9 cellular contexts compared by ENCODE assay signal in the genomic region with DNA sequence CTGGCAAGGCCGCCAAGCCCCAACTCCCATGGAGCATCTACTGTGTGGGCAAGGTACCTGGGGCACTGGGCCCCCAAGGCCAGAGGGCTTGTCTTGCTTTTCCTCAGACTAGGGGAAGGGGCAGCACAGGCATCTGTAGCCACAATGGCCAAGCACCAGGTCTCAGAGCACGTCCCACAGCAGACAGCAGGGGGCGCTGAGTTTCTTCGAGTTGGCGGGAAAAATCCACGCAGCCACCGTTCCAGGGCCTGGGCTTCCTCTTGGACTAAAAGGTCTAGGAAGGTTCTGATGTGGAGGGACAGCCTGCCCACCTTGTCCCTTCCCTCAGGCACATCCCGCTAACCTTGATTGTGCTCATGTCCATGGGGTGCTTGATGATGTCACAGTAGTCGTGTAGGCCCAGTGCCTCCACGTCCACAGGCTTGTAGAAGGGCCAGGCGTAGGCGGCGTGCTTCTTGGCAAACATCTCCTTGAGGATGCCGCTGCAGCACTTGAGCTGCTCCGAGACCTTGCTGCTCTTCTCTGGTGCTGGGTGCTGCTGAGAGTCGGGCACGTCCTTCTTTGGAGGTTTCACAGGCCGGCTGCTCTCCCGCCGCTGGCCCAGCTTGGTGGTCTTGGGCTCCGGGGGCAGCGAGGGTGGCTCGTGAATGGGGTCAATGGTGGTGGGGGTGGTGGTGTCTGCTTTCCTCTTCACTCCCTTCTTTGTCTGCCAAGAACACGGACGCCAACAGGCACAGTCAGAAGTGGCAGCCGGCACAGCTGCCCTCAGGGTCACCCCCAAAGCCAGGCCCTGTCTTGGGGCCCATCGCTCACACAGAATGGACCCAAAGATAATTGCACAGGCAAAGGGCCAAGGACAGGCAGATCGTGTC. TPM values are rescaled to one million over a fixed set of nuclear protein-coding genes. Genes with fewer than 3 reads are reported as not detected.
A peak's percentile ranks its signal among the peaks of the same experiment; 100 is the strongest.
DNase-seq lines count a peak whose midpoint lies in the region; ATAC-seq lines count a peak whose summit lies in the region.
"Had no signal": no experiment of that assay in that cellular context is flagged by ENCODE, and none has a peak within 500 bp of the region (broad histone marks: within the 10 kb centered on the region; RNA-seq: fewer than 3 reads in every experiment).

No MANE protein-coding gene starts in this region.

- no peak overlapping the region for H3K56ac ChIP-seq in mesendoderm (ENCODE audit: low read length)

- H3K36me3 ChIP-seq in effector memory CD4-positive, alpha-beta T cell (ENCODE audit: control insufficient read depth, insufficient read depth, low read length), result peaks cover 93% of the 10 kb centered on the region
- H3K36me3 ChIP-seq in mesendoderm (ENCODE audit: control insufficient read depth, insufficient read depth, low read length), result peaks cover 41% of the 10 kb centered on the region

- no peaks in the 10 kb centered on the region for H3K27me3 ChIP-seq in effector memory CD4-positive, alpha-beta T cell (replicated peaks; ENCODE audit: control insufficient read depth, insufficient read depth, low read length, poor library complexity, severe bottlenecking)
- no peaks in the 10 kb centered on the region for H3K27me3 ChIP-seq in mesendoderm (ENCODE audit: insufficient read depth, low read length, poor library complexity)
- H3K27me3 ChIP-seq: BLaER1 treated with 17β-estradiol and CSF1 and Interleukin-3, amounts not matched to agents 10 nM and 100 nM had no signal

- no peaks in the 10 kb centered on the region for H3K9me3 ChIP-seq in effector memory CD4-positive, alpha-beta T cell (ENCODE audit: control insufficient read depth, low read length)
- H3K9me3 ChIP-seq: BLaER1 treated with 17β-estradiol and CSF1 and Interleukin-3, amounts not matched to agents 10 nM and 100 nM had no signal

- H3K4me1 Mint-ChIP-seq in activated CD8-positive, alpha-beta T cell treated with anti-CD3 and anti-CD28 coated beads, Interleukin-2, amount 10 ng/mL, durations not matched to agents 7 days and 5 days (ENCODE audit: low read depth), result no peaks in the 10 kb centered on the region

- peaks cover 63% of the 10 kb centered on the region for H3K36me3 Mint-ChIP-seq in activated CD8-positive, alpha-beta T cell treated with anti-CD3 and anti-CD28 coated beads, Interleukin-2, amount 10 ng/mL, durations not matched to agents 7 days and 5 days (ENCODE audit: low read depth)

- no peak overlapping the region for H4K5ac ChIP-seq in mesendoderm (ENCODE audit: low read length)

- no peak overlapping the region for H2AK5ac ChIP-seq in mesendoderm (ENCODE audit: low read length)

- H3K27ac ChIP-seq in effector memory CD4-positive, alpha-beta T cell (ENCODE audit: insufficient read depth, low read length, poor library complexity, severe bottlenecking), result no peak overlapping the region
- H3K27ac ChIP-seq in mesendoderm (ENCODE audit: low read depth, low read length), result no peak overlapping the region
- H3K27ac ChIP-seq: BLaER1 treated with 17β-estradiol and CSF1 and Interleukin-3, amounts not matched to agents 10 nM and 100 nM had no signal

- no peak overlapping the region for H3K4me3 ChIP-seq in effector memory CD4-positive, alpha-beta T cell (ENCODE audit: insufficient read depth, low read depth, low read length, poor library complexity, severe bottlenecking)
- no peak overlapping the region for H3K4me3 ChIP-seq in mesendoderm (ENCODE audit: low read length)
- H3K4me3 ChIP-seq: BLaER1 treated with 17β-estradiol and CSF1 and Interleukin-3, amounts not matched to agents 10 nM and 100 nM had no signal

- no peak overlapping the region for H4K8ac ChIP-seq in mesendoderm (ENCODE audit: low read depth, low read length)

- H3K23ac ChIP-seq in mesendoderm (ENCODE audit: low read length), result no peak overlapping the region

- no peaks in the 10 kb centered on the region for H3K27me3 Mint-ChIP-seq in activated CD8-positive, alpha-beta T cell treated with anti-CD3 and anti-CD28 coated beads, Interleukin-2, amount 10 ng/mL, durations not matched to agents 7 days and 5 days (ENCODE audit: low read depth)

- POLR2A ChIA-PET in activated CD8-positive, alpha-beta T cell treated with anti-CD3 and anti-CD28 coated beads, Interleukin-2, amount 10 ng/mL, durations not matched to agents 7 days and 5 days (lab: Charles Lee), result no interaction called here

- H3K79me1 ChIP-seq in mesendoderm (ENCODE audit: low read length), result peaks cover 50% of the 10 kb centered on the region

- WGBS in mesendoderm (ENCODE audit: extremely low coverage, insufficient coverage, low lambda C conversion rate), result no CpG with 5 or more reads among the region's 28 CpGs

- H3K4me2 ChIP-seq in mesendoderm (ENCODE audit: low read length), result no peak overlapping the region
- H3K4me2 ChIP-seq: BLaER1 treated with 17β-estradiol and CSF1 and Interleukin-3, amounts not matched to agents 10 nM and 100 nM had no signal

- no peak overlapping the region for H3K4ac ChIP-seq in mesendoderm (ENCODE audit: low read depth, low read length)

- H3K9ac ChIP-seq in mesendoderm (ENCODE audit: low read length), result no peak overlapping the region
- H3K9ac ChIP-seq: BLaER1 treated with 17β-estradiol and CSF1 and Interleukin-3, amounts not matched to agents 10 nM and 100 nM had no signal

- H3K9me3 Mint-ChIP-seq in activated CD8-positive, alpha-beta T cell treated with anti-CD3 and anti-CD28 coated beads, Interleukin-2, amount 10 ng/mL, durations not matched to agents 7 days and 5 days (ENCODE audit: insufficient read depth), result no peaks in the 10 kb centered on the region

- no peaks in the 10 kb centered on the region for H3K4me1 ChIP-seq in effector memory CD4-positive, alpha-beta T cell (ENCODE audit: control insufficient read depth, insufficient read depth, low read length, poor library complexity, severe bottlenecking)
- no peaks in the 10 kb centered on the region for H3K4me1 ChIP-seq in mesendoderm (ENCODE audit: control insufficient read depth, low read depth, low read length)

- no peak overlapping the region for H3K18ac ChIP-seq in mesendoderm (ENCODE audit: low read length)

- no peak overlapping the region for H3K27ac Mint-ChIP-seq in activated CD8-positive, alpha-beta T cell treated with anti-CD3 and anti-CD28 coated beads, Interleukin-2, amount 10 ng/mL, durations not matched to agents 7 days and 5 days

- H2BK5ac ChIP-seq in mesendoderm (ENCODE audit: low read length), result no peak overlapping the region

- DNase-seq in NCI-H1436 (lab: John Stamatoyannopoulos, UW) (peak; percentile 8), NCI-H1436 treated with DMSO at 0.1 percent for 48 hours (lab: John Stamatoyannopoulos, UW) (no peak), NCI-H2196 treated with DMSO at 0.1 percent for 48 hours (lab: John Stamatoyannopoulos, UW; ENCODE audit: unreplicated experiment) (peak; percentile 44), mesendoderm (peak; percentile 89)
- peak; percentile 73 for DNase-seq in activated CD8-positive, alpha-beta T cell treated with anti-CD3 and anti-CD28 coated beads, Interleukin-2, amount 10 ng/mL, durations not matched to agents 7 days and 5 days
- DNase-seq in effector memory CD4-positive, alpha-beta T cell, result peak; percentile 32 to 55 (median 45)
- peak; percentile 66 for DNase-seq in stimulated activated CD8-positive, alpha-beta memory T cell treated with anti-CD3 and anti-CD28 coated beads, Interleukin-15, amount 100 ng/mL, for 24 hours (ENCODE audit: low read depth)

- H2BK15ac ChIP-seq in mesendoderm (replicated peaks; ENCODE audit: low read depth), result no peak overlapping the region

- ATAC-seq in activated CD8-positive, alpha-beta T cell treated with anti-CD3 and anti-CD28 coated beads, Interleukin-2, amount 10 ng/mL, durations not matched to agents 7 days and 5 days, result no peak
- no peak for ATAC-seq in HG03196 (IDR thresholded peaks at IDR 0.05; ENCODE audit: unreplicated experiment)

- H2BK120ac ChIP-seq in mesendoderm (ENCODE audit: low read depth, low read length), result no peak overlapping the region

- CTCF ChIA-PET in activated CD8-positive, alpha-beta T cell treated with anti-CD3 and anti-CD28 coated beads, Interleukin-2, amount 10 ng/mL, durations not matched to agents 7 days and 5 days (lab: Charles Lee), result interaction anchor here (0.8 to 2.5 kb wide), 4 partner anchors 94 to 191 kb away, joined by 3 to 7 read pairs (median 4); no protein-coding TSS in a partner anchor

- H3K79me2 ChIP-seq in mesendoderm (ENCODE audit: control insufficient read depth, insufficient read depth, low read length), result peaks cover 49% of the 10 kb centered on the region

- H3K4me3 Mint-ChIP-seq in activated CD8-positive, alpha-beta T cell treated with anti-CD3 and anti-CD28 coated beads, Interleukin-2, amount 10 ng/mL, durations not matched to agents 7 days and 5 days, result no peak overlapping the region

RNA-seq across cellular contexts. Expression of gene EPHX3, which starts 32.0 kb away (rescaled TPM):
- total RNA-seq in activated CD8-positive, alpha-beta T cell treated with anti-CD3 and anti-CD28 coated beads, Interleukin-2, amount 10 ng/mL, durations not matched to agents 7 days and 5 days, result under 1 TPM; 0.21 to 0.29 TPM
- polyA plus RNA-seq in mesendoderm (2013, experiment 1 of 2), result 20.0 TPM
- polyA plus RNA-seq in mesendoderm (2013, experiment 2 of 2), result 20.1 TPM
